ENCODE assay signal across 19 cellular contexts in the genomic region with DNA sequence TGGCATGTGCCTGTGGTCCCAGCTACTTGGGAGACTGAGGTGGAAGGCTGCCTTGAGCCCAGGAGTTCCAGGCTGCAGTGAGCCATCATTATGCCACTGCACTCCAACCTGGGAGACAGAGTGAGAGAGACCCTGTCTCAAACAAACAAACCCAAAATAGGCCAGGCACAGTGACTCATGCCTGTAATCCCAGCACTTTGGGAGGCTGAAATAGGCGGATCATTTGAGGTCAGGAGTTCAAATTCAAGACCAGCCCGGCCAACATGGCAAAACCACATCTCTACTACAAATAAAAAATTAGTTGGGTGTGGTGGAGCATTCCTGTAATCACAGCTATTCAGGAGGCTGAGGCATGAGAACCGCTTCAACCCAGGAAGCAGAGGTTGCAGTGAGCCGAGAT. TPM values are rescaled to one million over a fixed set of nuclear protein-coding genes. Genes with fewer than 3 reads are reported as not detected.
DNase-seq lines count a peak whose midpoint lies in the region; ATAC-seq, FAIRE-seq and TF ChIP-seq lines count a peak whose summit lies in the region.
"Had no signal": no experiment of that assay in that cellular context is flagged by ENCODE, and none has a peak within 500 bp of the region (broad histone marks: within the 10 kb centered on the region; RNA-seq: fewer than 3 reads in every experiment).

No MANE protein-coding gene starts in this region.

- H3K79me2 ChIP-seq in HepG2 (ENCODE audit: insufficient read depth, low read length): no peaks in the 10 kb centered on the region

- peaks cover 9% of the 10 kb centered on the region for H3K4me1 ChIP-seq in HepG2 (ENCODE audit: insufficient read depth, low read length)

- H3K27me3 ChIP-seq in HepG2 (ENCODE audit: control insufficient read depth in 1 of 2, insufficient read depth in 2 of 2, low read length in 2 of 2): no peaks in the 10 kb centered on the region
- H3K27me3 ChIP-seq: dorsolateral prefrontal cortex had no signal

- TF ChIP-seq CTCF in astrocyte of the spinal cord (IDR thresholded peaks at IDR 0.05; ENCODE audit: low read depth, low read length) (no peak), HepG2 (CRISPR knock-in tag; IDR thresholded peaks at IDR 0.05) (no peak)

- H4K20me1 ChIP-seq in HepG2 (ENCODE audit: insufficient read depth, low read length): no peaks in the 10 kb centered on the region

- POLR2A ChIA-PET in HepG2 (lab: Yijun Ruan, JAX): no interaction called here

- no peak overlapping the region for H3K27ac ChIP-seq in HepG2 (ENCODE audit: extremely low read length, insufficient read depth, low read length)
- H3K27ac ChIP-seq: dorsolateral prefrontal cortex, left ventricle myocardium inferior had no signal

- TF ChIP-seq EP300 in HepG2 (IDR thresholded peaks at IDR 0.05; ENCODE audit: low read depth in 2 of 2, low read length in 2 of 2): no peak
- no peak for TF ChIP-seq EP300 in HepG2 (CRISPR knock-in tag; IDR thresholded peaks at IDR 0.05; ENCODE audit: borderline replicate concordance)

- no peak for TF ChIP-seq POLR2A in HepG2 (IDR thresholded peaks at IDR 0.05; ENCODE audit: insufficient read depth in 1 of 2, low read depth in 2 of 2, low read length in 2 of 2)

- no TSS peak for BruUV-seq in HepG2 (replicated peaks; lab: Mats Ljungman, UMichigan)

- TF ChIP-seq RAD21 in HepG2 (CRISPR knock-in tag; IDR thresholded peaks at IDR 0.05): no peak

- no peak overlapping the region for H3K4me2 ChIP-seq in HepG2 (ENCODE audit: low read depth, low read length)

- CTCF ChIA-PET in HepG2 (lab: Yijun Ruan, JAX; ENCODE audit: low intra/inter-chr PET ratio, low total read pairs): no interaction called here

- H3K9ac ChIP-seq in HepG2 (ENCODE audit: insufficient read depth, low read depth, low read length): no peak overlapping the region

- DNase-seq in Caki2 (ENCODE audit: low read depth): peak; percentile 78
- peak; percentile 85 for DNase-seq in MV-4-11 (lab: John Stamatoyannopoulos, UW)
- DNase-seq in astrocyte of the spinal cord (ENCODE audit: low read depth, low spot score): peak; percentile 88
- peak; percentile 51 for DNase-seq in HepG2 (ENCODE audit: low spot score)
- no peak for DNase-seq in COLO829 (ENCODE audit: low spot score)
- no peak for DNase-seq in stimulated activated CD4-positive, alpha-beta T cell treated with anti-CD3 and anti-CD28 coated beads, Interleukin-2, amount 100 ng/mL, for 48 hours
- no peak for DNase-seq in effector CD4-positive, alpha-beta T cell
- DNase-seq in COR-L47 (lab: John Stamatoyannopoulos, UW): no peak
- DNase-seq: activated B cell treated with CpG ODN at 0.5 μM for 24 hours; activated CD8-positive, alpha-beta memory T cell treated with anti-CD3 and anti-CD28 coated beads, Interleukin-2, amount 50 U/mL, for 48 hours; CD4-positive, alpha-beta T cell; dorsolateral prefrontal cortex; glutamatergic neuron; left ventricle myocardium inferior; NCI-H1417; NCI-H526; occipital lobe had no signal

- WGBS in HepG2 (ENCODE audit: low lambda C conversion rate): 59% methylated on average over 4 of the region's 4 CpGs

- intact Hi-C loops in HepG2 (cut with micrococcal nuclease; ENCODE audit: unreplicated experiment): no loop called here

- FAIRE-seq in HepG2 (lab: Jason Lieb, UNC): no peak

- peaks cover 11 to 21% of the 10 kb centered on the region in 2 experiments; a peak in 4 of 5 replicates for H3K36me3 ChIP-seq in HepG2 (replicated peaks in 1 of 2; ENCODE audit: control insufficient read depth in 1 of 2, insufficient read depth in 2 of 2, low read length in 2 of 2)

- ATAC-seq in HepG2: peak; percentile 41
- ATAC-seq: Right ventricle myocardium inferior; stimulated activated effector memory CD8-positive, alpha-beta T cell treated with anti-CD3 and anti-CD28 coated beads, Interleukin-12 subunit alpha, Interleukin-12 subunit beta, amount 100 ng/mL, for 72 hours had no signal

- H2AFZ ChIP-seq in HepG2 (ENCODE audit: low read length): no peak overlapping the region

- in situ Hi-C loops in Caki2 (cut with HindIII; ENCODE audit: low pct_unique_long_range_greater_than_20kb, low sequenced_read_pairs) (no loop called here), astrocyte of the spinal cord (cut with HindIII; ENCODE audit: low sequenced_read_pairs) (no loop called here), HepG2 (cut with HindIII; ENCODE audit: extremely low pct_ligation_motif_present, low pct_unique_long_range_greater_than_20kb) (no loop called here)

- H3K4me3 ChIP-seq in astrocyte of the spinal cord (ENCODE audit: low read depth, low read length) (no peak overlapping the region), HepG2 (replicated peaks in 1 of 3; ENCODE audit: insufficient read depth in 1 of 3, low read depth in 2 of 3, low read length in 3 of 3) (no peak overlapping the region)
- H3K4me3 ChIP-seq: dorsolateral prefrontal cortex, left ventricle myocardium inferior had no signal

- no peaks in the 10 kb centered on the region for H3K9me3 ChIP-seq in HepG2 (ENCODE audit: low read length)
- H3K9me3 ChIP-seq: left ventricle myocardium inferior had no signal

RNA-seq across cellular contexts. Expression of a gene that starts 7.0 kb away (rescaled TPM):
- total RNA-seq in Caki2 (2014; rRNA removed; shearing (Covaris generic); ENCODE audit: low replicate concordance): 172 and 177 TPM in 2 replicates
- total RNA-seq in HepG2 (2016; rRNA removed; fragmentation: Illumina TruSeq; extraction: Trizol): 36.8 and 47.9 TPM in 2 replicates
- total RNA-seq in HepG2 (2016; cell fraction: cytosol; rRNA removed; fragmentation: Illumina TruSeq; extraction: Trizol; ENCODE audit: low read depth): 56.0 and 67.5 TPM in 2 replicates
- total RNA-seq in HepG2 (2016; cell fraction: insoluble cytoplasmic fraction; rRNA removed; fragmentation: Illumina TruSeq; extraction: Trizol): 33.4 and 50.3 TPM in 2 replicates
- total RNA-seq in HepG2 (2016; cell fraction: membrane; rRNA removed; fragmentation: Illumina TruSeq; extraction: Trizol): 78.5 and 90.1 TPM in 2 replicates
- total RNA-seq in HepG2 (2016; cell fraction: nucleus; rRNA removed; fragmentation: Illumina TruSeq; extraction: Trizol): 27.2 and 35.2 TPM in 2 replicates
- polyA plus RNA-seq in HepG2 (2011; rRNA removed): 66.4 and 85.5 TPM in 2 replicates
- 58.0 and 78.9 TPM in 2 replicates for polyA plus RNA-seq in HepG2 (2011; cell fraction: cytosol; rRNA removed)
- polyA plus RNA-seq in HepG2 (2011; cell fraction: nucleus; rRNA removed): 198 and 219 TPM in 2 replicates
- polyA plus RNA-seq in HepG2 (2012): 28.8 and 43.3 TPM in 2 replicates
- polyA plus RNA-seq in HepG2 (2016; cell fraction: cytosol; fragmentation: Illumina TruSeq; extraction: Trizol; ENCODE audit: low read depth): 79.7 and 89.7 TPM in 2 replicates
- polyA plus RNA-seq in HepG2 (2016; cell fraction: insoluble cytoplasmic fraction; fragmentation: Illumina TruSeq; extraction: Trizol; ENCODE audit: low read depth): 39.4 and 44.9 TPM in 2 replicates
- 85.7 and 88.6 TPM in 2 replicates for polyA plus RNA-seq in HepG2 (2016; cell fraction: membrane; fragmentation: Illumina TruSeq; extraction: Trizol; ENCODE audit: low read depth)
- 76.5 and 85.3 TPM in 2 replicates for polyA plus RNA-seq in HepG2 (2016; cell fraction: nucleus; fragmentation: Illumina TruSeq; extraction: Trizol; ENCODE audit: insufficient read depth, low read depth)
- polyA minus RNA-seq in HepG2 (2011; rRNA and poly(A)+ RNA removed; ENCODE audit: low replicate concordance): 37.6 and 153 TPM in 2 replicates
- 11.9 and 14.2 TPM in 2 replicates for polyA minus RNA-seq in HepG2 (2011; cell fraction: cytosol; rRNA and poly(A)+ RNA removed)
- polyA minus RNA-seq in HepG2 (2011; cell fraction: nucleus; rRNA and poly(A)+ RNA removed): 10.3 and 12.1 TPM in 2 replicates

RNA-seq across cellular contexts. Expression of a gene that starts 7.1 kb away (rescaled TPM):
- total RNA-seq in Caki2 (2014; rRNA removed; shearing (Covaris generic); ENCODE audit: low replicate concordance): 29.3 and 37.1 TPM in 2 replicates
- 10.0 and 14.3 TPM in 2 replicates for total RNA-seq in HepG2 (2016; rRNA removed; fragmentation: Illumina TruSeq; extraction: Trizol)
- total RNA-seq in HepG2 (2016; cell fraction: cytosol; rRNA removed; fragmentation: Illumina TruSeq; extraction: Trizol; ENCODE audit: low read depth): 5.0 and 5.9 TPM in 2 replicates
- 8.1 and 16.1 TPM in 2 replicates for total RNA-seq in HepG2 (2016; cell fraction: insoluble cytoplasmic fraction; rRNA removed; fragmentation: Illumina TruSeq; extraction: Trizol)
- total RNA-seq in HepG2 (2016; cell fraction: membrane; rRNA removed; fragmentation: Illumina TruSeq; extraction: Trizol): 10.0 and 11.1 TPM in 2 replicates
- total RNA-seq in HepG2 (2016; cell fraction: nucleus; rRNA removed; fragmentation: Illumina TruSeq; extraction: Trizol): 12.6 and 13.6 TPM in 2 replicates
- polyA plus RNA-seq in HepG2 (2011; rRNA removed): 10.1 and 12.9 TPM in 2 replicates
- 14.4 and 15.3 TPM in 2 replicates for polyA plus RNA-seq in HepG2 (2011; cell fraction: cytosol; rRNA removed)
- 84.6 and 97.2 TPM in 2 replicates for polyA plus RNA-seq in HepG2 (2011; cell fraction: nucleus; rRNA removed)
- 20.1 and 25.8 TPM in 2 replicates for polyA plus RNA-seq in HepG2 (2012)
- polyA plus RNA-seq in HepG2 (2016; cell fraction: cytosol; fragmentation: Illumina TruSeq; extraction: Trizol; ENCODE audit: low read depth): 5.5 and 5.8 TPM in 2 replicates
- polyA plus RNA-seq in HepG2 (2016; cell fraction: insoluble cytoplasmic fraction; fragmentation: Illumina TruSeq; extraction: Trizol; ENCODE audit: low read depth): 17.5 and 22.6 TPM in 2 replicates
- 9.7 and 9.8 TPM in 2 replicates for polyA plus RNA-seq in HepG2 (2016; cell fraction: membrane; fragmentation: Illumina TruSeq; extraction: Trizol; ENCODE audit: low read depth)
- 39.1 and 40.8 TPM in 2 replicates for polyA plus RNA-seq in HepG2 (2016; cell fraction: nucleus; fragmentation: Illumina TruSeq; extraction: Trizol; ENCODE audit: insufficient read depth, low read depth)
- 8.1 and 9.7 TPM in 2 replicates for polyA minus RNA-seq in HepG2 (2011; rRNA and poly(A)+ RNA removed; ENCODE audit: low replicate concordance)
- 7.0 and 7.3 TPM in 2 replicates for polyA minus RNA-seq in HepG2 (2011; cell fraction: cytosol; rRNA and poly(A)+ RNA removed)
- polyA minus RNA-seq in HepG2 (2011; cell fraction: nucleus; rRNA and poly(A)+ RNA removed): 9.7 and 9.9 TPM in 2 replicates

RNA-seq across cellular contexts. Expression of a gene that starts 25.1 kb away (rescaled TPM):
- total RNA-seq in Caki2 (2014; rRNA removed; shearing (Covaris generic); ENCODE audit: low replicate concordance): 59.3 and 86.8 TPM in 2 replicates
- 31.8 and 46.7 TPM in 2 replicates for total RNA-seq in HepG2 (2016; rRNA removed; fragmentation: Illumina TruSeq; extraction: Trizol)
- total RNA-seq in HepG2 (2016; cell fraction: cytosol; rRNA removed; fragmentation: Illumina TruSeq; extraction: Trizol; ENCODE audit: low read depth): 6.8 and 8.2 TPM in 2 replicates
- 29.7 and 42.3 TPM in 2 replicates for total RNA-seq in HepG2 (2016; cell fraction: insoluble cytoplasmic fraction; rRNA removed; fragmentation: Illumina TruSeq; extraction: Trizol)
- total RNA-seq in HepG2 (2016; cell fraction: membrane; rRNA removed; fragmentation: Illumina TruSeq; extraction: Trizol): 37.1 and 38.6 TPM in 2 replicates
- 21.0 and 21.3 TPM in 2 replicates for total RNA-seq in HepG2 (2016; cell fraction: nucleus; rRNA removed; fragmentation: Illumina TruSeq; extraction: Trizol)
- polyA plus RNA-seq in HepG2 (2011; rRNA removed): 42.3 and 55.2 TPM in 2 replicates
- polyA plus RNA-seq in HepG2 (2011; cell fraction: cytosol; rRNA removed): 33.3 and 62.6 TPM in 2 replicates
- 93.5 and 114 TPM in 2 replicates for polyA plus RNA-seq in HepG2 (2011; cell fraction: nucleus; rRNA removed)
- polyA plus RNA-seq in HepG2 (2012): 13.2 and 18.2 TPM in 2 replicates
- polyA plus RNA-seq in HepG2 (2016; cell fraction: cytosol; fragmentation: Illumina TruSeq; extraction: Trizol; ENCODE audit: low read depth): 6.3 and 6.7 TPM in 2 replicates
- 35.6 and 46.3 TPM in 2 replicates for polyA plus RNA-seq in HepG2 (2016; cell fraction: insoluble cytoplasmic fraction; fragmentation: Illumina TruSeq; extraction: Trizol; ENCODE audit: low read depth)
- 28.2 and 28.5 TPM in 2 replicates for polyA plus RNA-seq in HepG2 (2016; cell fraction: membrane; fragmentation: Illumina TruSeq; extraction: Trizol; ENCODE audit: low read depth)
- 37.4 and 39.4 TPM in 2 replicates for polyA plus RNA-seq in HepG2 (2016; cell fraction: nucleus; fragmentation: Illumina TruSeq; extraction: Trizol; ENCODE audit: insufficient read depth, low read depth)
- polyA minus RNA-seq in HepG2 (2011; rRNA and poly(A)+ RNA removed; ENCODE audit: low replicate concordance): 91.1 and 200 TPM in 2 replicates
- polyA minus RNA-seq in HepG2 (2011; cell fraction: cytosol; rRNA and poly(A)+ RNA removed): 45.0 and 58.7 TPM in 2 replicates
- 12.7 and 13.6 TPM in 2 replicates for polyA minus RNA-seq in HepG2 (2011; cell fraction: nucleus; rRNA and poly(A)+ RNA removed)

RNA-seq across cellular contexts. Expression of a gene that starts 26.6 kb away (rescaled TPM):
- total RNA-seq in Caki2 (2014; rRNA removed; shearing (Covaris generic); ENCODE audit: low replicate concordance): 107 and 166 TPM in 2 replicates
- 27.9 and 44.1 TPM in 2 replicates for total RNA-seq in HepG2 (2016; rRNA removed; fragmentation: Illumina TruSeq; extraction: Trizol)
- 9.6 and 11.8 TPM in 2 replicates for total RNA-seq in HepG2 (2016; cell fraction: cytosol; rRNA removed; fragmentation: Illumina TruSeq; extraction: Trizol; ENCODE audit: low read depth)
- total RNA-seq in HepG2 (2016; cell fraction: insoluble cytoplasmic fraction; rRNA removed; fragmentation: Illumina TruSeq; extraction: Trizol): 23.9 and 45.4 TPM in 2 replicates
- 14.3 and 15.5 TPM in 2 replicates for total RNA-seq in HepG2 (2016; cell fraction: membrane; rRNA removed; fragmentation: Illumina TruSeq; extraction: Trizol)
- 55.3 and 60.2 TPM in 2 replicates for total RNA-seq in HepG2 (2016; cell fraction: nucleus; rRNA removed; fragmentation: Illumina TruSeq; extraction: Trizol)
- 35.5 and 42.9 TPM in 2 replicates for polyA plus RNA-seq in HepG2 (2011; rRNA removed)
- polyA plus RNA-seq in HepG2 (2011; cell fraction: cytosol; rRNA removed): 16.0 and 24.0 TPM in 2 replicates
- polyA plus RNA-seq in HepG2 (2011; cell fraction: nucleus; rRNA removed): 421 and 529 TPM in 2 replicates
- 22.9 and 29.0 TPM in 2 replicates for polyA plus RNA-seq in HepG2 (2012)
- polyA plus RNA-seq in HepG2 (2016; cell fraction: cytosol; fragmentation: Illumina TruSeq; extraction: Trizol; ENCODE audit: low read depth): 9.7 and 9.9 TPM in 2 replicates
- polyA plus RNA-seq in HepG2 (2016; cell fraction: insoluble cytoplasmic fraction; fragmentation: Illumina TruSeq; extraction: Trizol; ENCODE audit: low read depth): 24.6 and 27.1 TPM in 2 replicates
- polyA plus RNA-seq in HepG2 (2016; cell fraction: membrane; fragmentation: Illumina TruSeq; extraction: Trizol; ENCODE audit: low read depth): 10.7 and 11.5 TPM in 2 replicates
- 144 and 171 TPM in 2 replicates for polyA plus RNA-seq in HepG2 (2016; cell fraction: nucleus; fragmentation: Illumina TruSeq; extraction: Trizol; ENCODE audit: insufficient read depth, low read depth)
- polyA minus RNA-seq in HepG2 (2011; rRNA and poly(A)+ RNA removed; ENCODE audit: low replicate concordance): 61.2 and 61.3 TPM in 2 replicates
- polyA minus RNA-seq in HepG2 (2011; cell fraction: cytosol; rRNA and poly(A)+ RNA removed): 12.5 and 24.5 TPM in 2 replicates
- polyA minus RNA-seq in HepG2 (2011; cell fraction: nucleus; rRNA and poly(A)+ RNA removed): 44.6 and 48.9 TPM in 2 replicates

RNA-seq across cellular contexts. Expression of a gene that starts 40.5 kb away (rescaled TPM):
- not detected in 2 replicates for total RNA-seq in Caki2 (2014; rRNA removed; shearing (Covaris generic); ENCODE audit: low replicate concordance)
- total RNA-seq in HepG2 (2016; rRNA removed; fragmentation: Illumina TruSeq; extraction: Trizol): 0.69 and 0.75 TPM in 2 replicates
- total RNA-seq in HepG2 (2016; cell fraction: cytosol; rRNA removed; fragmentation: Illumina TruSeq; extraction: Trizol; ENCODE audit: low read depth): 0.79 and 0.91 TPM in 2 replicates
- 0.40 and 0.97 TPM in 2 replicates for total RNA-seq in HepG2 (2016; cell fraction: insoluble cytoplasmic fraction; rRNA removed; fragmentation: Illumina TruSeq; extraction: Trizol)
- total RNA-seq in HepG2 (2016; cell fraction: membrane; rRNA removed; fragmentation: Illumina TruSeq; extraction: Trizol): 0.74 and 0.90 TPM in 2 replicates
- 0.31 and 0.75 TPM in 2 replicates for total RNA-seq in HepG2 (2016; cell fraction: nucleus; rRNA removed; fragmentation: Illumina TruSeq; extraction: Trizol)
- polyA plus RNA-seq in HepG2 (2011; rRNA removed): 0.72 and 0.92 TPM in 2 replicates
- 0.71 and 1.6 TPM in 2 replicates for polyA plus RNA-seq in HepG2 (2011; cell fraction: cytosol; rRNA removed)
- 2.0 and 2.6 TPM in 2 replicates for polyA plus RNA-seq in HepG2 (2011; cell fraction: nucleus; rRNA removed)
- polyA plus RNA-seq in HepG2 (2012): 0.31 and 0.32 TPM in 2 replicates
- polyA plus RNA-seq in HepG2 (2016; cell fraction: cytosol; fragmentation: Illumina TruSeq; extraction: Trizol; ENCODE audit: low read depth): 0.57 and 0.66 TPM in 2 replicates
- 0.51 and 0.59 TPM in 2 replicates for polyA plus RNA-seq in HepG2 (2016; cell fraction: insoluble cytoplasmic fraction; fragmentation: Illumina TruSeq; extraction: Trizol; ENCODE audit: low read depth)
- 0.76 and 0.86 TPM in 2 replicates for polyA plus RNA-seq in HepG2 (2016; cell fraction: membrane; fragmentation: Illumina TruSeq; extraction: Trizol; ENCODE audit: low read depth)
- polyA plus RNA-seq in HepG2 (2016; cell fraction: nucleus; fragmentation: Illumina TruSeq; extraction: Trizol; ENCODE audit: insufficient read depth, low read depth): 0.93 and 1.5 TPM in 2 replicates
- 0.09 and 1.9 TPM in 2 replicates for polyA minus RNA-seq in HepG2 (2011; rRNA and poly(A)+ RNA removed; ENCODE audit: low replicate concordance)
- 0.49 and 0.70 TPM in 2 replicates for polyA minus RNA-seq in HepG2 (2011; cell fraction: cytosol; rRNA and poly(A)+ RNA removed)
- polyA minus RNA-seq in HepG2 (2011; cell fraction: nucleus; rRNA and poly(A)+ RNA removed): 0.64 and 1.1 TPM in 2 replicates

Comparison
In these comparisons a context has a peak if more than half of its experiments do, and no peak if none do; other contexts are left out.
1. DNase-seq: peak in Caki2 (single experiment), MV-4-11 (single experiment), astrocyte of the spinal cord (single experiment) and HepG2 (single experiment); none in COLO829 (single experiment), stimulated activated CD4-positive, alpha-beta T cell treated with anti-CD3 and anti-CD28 coated beads, Interleukin-2, amount 100 ng/mL, for 48 hours (0 of 2), effector CD4-positive, alpha-beta T cell (single experiment) and COR-L47 (single experiment).